ENCODE assay signal across 1 cellular context in the genomic region with DNA sequence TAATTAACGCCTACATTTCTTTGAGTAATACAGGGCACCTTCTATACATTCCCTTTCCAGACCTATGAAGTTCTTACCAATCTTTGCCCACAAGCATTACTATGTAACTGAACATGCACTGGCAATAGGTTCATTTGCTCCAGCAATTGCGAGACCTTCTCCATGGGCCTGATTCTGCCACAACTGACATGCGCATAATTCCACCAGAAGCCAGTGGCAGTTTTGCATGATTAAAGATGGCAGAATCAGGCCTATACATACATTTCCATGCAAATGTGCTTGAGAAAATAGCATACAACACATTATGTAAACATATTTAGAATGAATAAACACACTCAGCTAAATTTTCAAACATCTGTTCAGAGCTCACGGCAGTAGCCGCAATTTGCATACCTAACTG.
TF ChIP-seq lines count a peak whose summit lies in the region.

No MANE protein-coding gene starts in this region.

TF ChIP-seq in H1, 55 proteins besides CTCF, POLR2A, EP300 and RAD21:
- TF ChIP-seq SP4 (IDR thresholded peaks at IDR 0.05; ENCODE audit: low read length), result no peak
- peak; percentile 95 for TF ChIP-seq POU5F1 (IDR thresholded peaks at IDR 0.05; ENCODE audit: low read depth, low read length)
